ENCODE assay signal across 19 cellular contexts in genomic region chr14:100528962-100529560, GRCh38. TPM values are rescaled to one million over a fixed set of nuclear protein-coding genes. Genes with fewer than 3 reads are reported as not detected.
DNase-seq lines count a peak whose midpoint lies in the region; ATAC-seq and TF ChIP-seq lines count a peak whose summit lies in the region.
"Had no signal": no experiment of that assay in that cellular context is flagged by ENCODE, and none has a peak within 500 bp of the region (broad histone marks: within the 10 kb centered on the region; RNA-seq: fewer than 3 reads in every experiment).

No MANE protein-coding gene starts in this region.

- H3K4me3 ChIP-seq in spleen (no peak overlapping the region), upper lobe of left lung (no peak overlapping the region)
- H3K4me3 ChIP-seq: heart right ventricle, vagina had no signal

- H3K4me3 Mint-ChIP-seq in activated T-cell treated with anti-CD3 and anti-CD28 coated beads, Interleukin-2, amount 50 U/mL, for 72 hours: no peak overlapping the region
- H3K4me3 Mint-ChIP-seq in stimulated activated memory B cell treated with anti-CD40 and anti-IgM and Interleukin-4, amounts not matched to agents 10 μg/mL and 1 μg/mL and 100 μg/mL, for 72 hours: no peak overlapping the region
- H3K4me3 Mint-ChIP-seq: activated naive CD4-positive, alpha-beta T cell treated with anti-CD3 and anti-CD28 coated beads, Interleukin-2, amount 50 U/mL, for 24 hours; endodermal cell; naive thymus-derived CD4-positive, alpha-beta T cell had no signal

- H3K27me3 Mint-ChIP-seq in activated T-cell treated with anti-CD3 and anti-CD28 coated beads, Interleukin-2, amount 50 U/mL, for 72 hours (ENCODE audit: low read depth): no peaks in the 10 kb centered on the region
- H3K27me3 Mint-ChIP-seq in stimulated activated memory B cell treated with anti-CD40 and anti-IgM and Interleukin-4, amounts not matched to agents 10 μg/mL and 1 μg/mL and 100 μg/mL, for 72 hours: no peaks in the 10 kb centered on the region
- H3K27me3 Mint-ChIP-seq: activated naive CD4-positive, alpha-beta T cell treated with anti-CD3 and anti-CD28 coated beads, Interleukin-2, amount 50 U/mL, for 24 hours; naive thymus-derived CD4-positive, alpha-beta T cell had no signal

- H3K27ac Mint-ChIP-seq in activated T-cell treated with anti-CD3 and anti-CD28 coated beads, Interleukin-2, amount 50 U/mL, for 72 hours: no peak overlapping the region
- no peak overlapping the region for H3K27ac Mint-ChIP-seq in stimulated activated memory B cell treated with anti-CD40 and anti-IgM and Interleukin-4, amounts not matched to agents 10 μg/mL and 1 μg/mL and 100 μg/mL, for 72 hours
- H3K27ac Mint-ChIP-seq: activated naive CD4-positive, alpha-beta T cell treated with anti-CD3 and anti-CD28 coated beads, Interleukin-2, amount 50 U/mL, for 24 hours; endodermal cell; naive thymus-derived CD4-positive, alpha-beta T cell had no signal

- H3K9me3 ChIP-seq in spleen: no peaks in the 10 kb centered on the region
- H3K9me3 ChIP-seq in upper lobe of left lung: no peaks in the 10 kb centered on the region
- H3K9me3 ChIP-seq: heart right ventricle, vagina had no signal

- peaks cover 0 to 61% (median 14%) of the 10 kb centered on the region in 6 donors for H3K36me3 ChIP-seq in spleen
- peaks cover 4 to 43% (median 20%) of the 10 kb centered on the region in 4 donors for H3K36me3 ChIP-seq in upper lobe of left lung

- H3K27ac ChIP-seq in spleen (no peak overlapping the region), upper lobe of left lung (no peak overlapping the region)
- H3K27ac ChIP-seq: heart right ventricle, vagina had no signal

- no peak for TF ChIP-seq EP300 in upper lobe of left lung (IDR thresholded peaks at IDR 0.05)

- no peaks in the 10 kb centered on the region for H3K4me1 Mint-ChIP-seq in activated T-cell treated with anti-CD3 and anti-CD28 coated beads, Interleukin-2, amount 50 U/mL, for 72 hours (ENCODE audit: low read depth)
- H3K4me1 Mint-ChIP-seq in stimulated activated memory B cell treated with anti-CD40 and anti-IgM and Interleukin-4, amounts not matched to agents 10 μg/mL and 1 μg/mL and 100 μg/mL, for 72 hours: no peaks in the 10 kb centered on the region
- H3K4me1 Mint-ChIP-seq: endodermal cell had no signal

- no peaks in the 10 kb centered on the region for H3K9me3 Mint-ChIP-seq in activated T-cell treated with anti-CD3 and anti-CD28 coated beads, Interleukin-2, amount 50 U/mL, for 72 hours
- no peaks in the 10 kb centered on the region for H3K9me3 Mint-ChIP-seq in stimulated activated memory B cell treated with anti-CD40 and anti-IgM and Interleukin-4, amounts not matched to agents 10 μg/mL and 1 μg/mL and 100 μg/mL, for 72 hours
- H3K9me3 Mint-ChIP-seq: activated naive CD4-positive, alpha-beta T cell treated with anti-CD3 and anti-CD28 coated beads, Interleukin-2, amount 50 U/mL, for 24 hours; endodermal cell; naive thymus-derived CD4-positive, alpha-beta T cell had no signal

- 86 to 91% (median 86%) methylated on average over 5 to 10 of the region's 10 CpGs for WGBS in spleen, 5 donors
- 88 to 97% methylated on average over 5 to 10 of the region's 10 CpGs for WGBS in upper lobe of left lung, 2 donors

- peak; percentile 7 to 10 for DNase-seq in activated T-cell treated with anti-CD3 and anti-CD28 coated beads, Interleukin-2, amount 50 U/mL, for 48 hours
- no peak for DNase-seq in activated T-cell treated with anti-CD3 and anti-CD28 coated beads, Interleukin-2, amount 50 U/mL, for 72 hours
- DNase-seq in H4 (ENCODE audit: low spot score): peak; percentile 2
- peak; percentile 0 for DNase-seq in fibroblast of gingiva (ENCODE audit: low read depth)
- peak; percentile 66 for DNase-seq in spleen
- DNase-seq in DMS153 (lab: John Stamatoyannopoulos, UW): no peak
- no peak for DNase-seq in upper lobe of left lung
- DNase-seq: ACHN; GF-D8; NCI-H2171 treated with DMSO at 0.1 percent for 48 hours; NCI-H748 treated with DMSO at 0.1 percent for 48 hours; stimulated activated CD4-positive, alpha-beta T cell treated with anti-CD3 and anti-CD28 coated beads, Interleukin-2, amount 100 ng/mL, for 48 hours; T-helper 2 cell had no signal

- TF ChIP-seq POLR2A in spleen (IDR thresholded peaks at IDR 0.05) (no peak), upper lobe of left lung (IDR thresholded peaks at IDR 0.05) (no peak)

- intact Hi-C loops in spleen (cut with DNase I; ENCODE audit: low total_unique reads): loop anchor here (5.0 kb wide), 1 partner anchor 118 kb away; no protein-coding TSS in a partner anchor

- TF ChIP-seq CTCF in spleen (IDR thresholded peaks at IDR 0.05 in 8 of 11, conservative IDR thresholded peaks at IDR 0.05 in 3 of 11) (no peak), upper lobe of left lung (IDR thresholded peaks at IDR 0.05) (no peak)

- peaks cover 3 to 34% (median 17%) of the 10 kb centered on the region in 6 donors for H3K4me1 ChIP-seq in spleen
- peaks cover 4 to 11% (median 8%) of the 10 kb centered on the region in 4 donors for H3K4me1 ChIP-seq in upper lobe of left lung

- no peak for ATAC-seq in activated T-cell treated with anti-CD3 and anti-CD28 coated beads, Interleukin-2, amount 50 U/mL, for 72 hours (replicated peaks in 1 of 2)
- no peak for ATAC-seq in upper lobe of left lung (ENCODE audit: low FRiP score in 2 of 2)
- no peak for ATAC-seq in stimulated activated memory B cell treated with anti-CD40 and anti-IgM and Interleukin-4, amounts not matched to agents 10 μg/mL and 1 μg/mL and 100 μg/mL, for 72 hours
- ATAC-seq: naive thymus-derived CD4-positive, alpha-beta T cell had no signal

- H3K27me3 ChIP-seq in spleen (replicated peaks in 1 of 7): no peaks in the 10 kb centered on the region
- no peaks in the 10 kb centered on the region for H3K27me3 ChIP-seq in upper lobe of left lung
- H3K27me3 ChIP-seq: heart right ventricle, vagina had no signal

- no peaks in the 10 kb centered on the region for H3K36me3 Mint-ChIP-seq in activated T-cell treated with anti-CD3 and anti-CD28 coated beads, Interleukin-2, amount 50 U/mL, for 72 hours (ENCODE audit: insufficient read depth in 2 of 2)
- H3K36me3 Mint-ChIP-seq in stimulated activated memory B cell treated with anti-CD40 and anti-IgM and Interleukin-4, amounts not matched to agents 10 μg/mL and 1 μg/mL and 100 μg/mL, for 72 hours: no peaks in the 10 kb centered on the region
- H3K36me3 Mint-ChIP-seq: activated naive CD4-positive, alpha-beta T cell treated with anti-CD3 and anti-CD28 coated beads, Interleukin-2, amount 50 U/mL, for 24 hours had no signal

RNA-seq across cellular contexts. Expression of gene BEGAIN, which starts 58.2 kb away (rescaled TPM):
- 1 to 10 TPM; 2.6 to 2.8 TPM for total RNA-seq in activated T-cell treated with anti-CD3 and anti-CD28 coated beads, Interleukin-2, amount 50 U/mL, for 72 hours
- 1.8 TPM in 1 of 2 replicates, not detected in the other for total RNA-seq in H4 (2014; rRNA removed; shearing (Covaris generic))
- total RNA-seq in spleen (10 to 100 TPM in 1 of 7 donors, 1 to 10 TPM in 6; 3.8 to 10.0 (median 5.9) TPM), upper lobe of left lung (1 to 10 TPM in 3 of 6 donors, under 1 TPM in 3; under 0.01 to 2.0 (median 0.88) TPM)
- polyA plus RNA-seq in spleen: 1 to 10 TPM; 1.8 to 6.9 (median 4.1) TPM

Comparison
In these comparisons a context has a peak if more than half of its experiments do, and no peak if none do; other contexts are left out.
1. DNase-seq: peak in activated T-cell treated with anti-CD3 and anti-CD28 coated beads, Interleukin-2, amount 50 U/mL, for 48 hours (2 of 2), H4 (single experiment), fibroblast of gingiva (single experiment) and spleen (single experiment); none in activated T-cell treated with anti-CD3 and anti-CD28 coated beads, Interleukin-2, amount 50 U/mL, for 72 hours (0 of 2), DMS153 (single experiment) and upper lobe of left lung (0 of 2).